In the genomic region with DNA sequence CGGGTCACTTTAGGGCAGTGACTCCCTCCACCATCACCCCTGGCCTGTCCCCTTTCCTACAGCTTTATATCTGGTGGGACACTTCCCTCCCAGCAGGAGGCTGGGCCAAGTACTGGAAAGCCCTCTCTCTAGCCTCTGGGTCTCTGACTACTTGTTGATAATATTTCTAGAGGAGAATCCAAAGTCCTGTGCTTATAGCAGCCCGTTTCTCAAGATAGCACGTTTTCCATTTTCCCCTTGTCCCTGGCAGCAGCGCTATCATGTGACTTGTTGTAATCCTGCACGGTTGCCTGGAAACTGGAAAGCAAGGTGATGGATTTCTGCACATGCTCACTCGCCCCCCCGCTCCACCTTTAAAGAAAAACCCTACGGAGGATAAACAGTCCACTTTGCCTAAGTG, we compare ENCODE assay signal across 11 cellular contexts. TPM values are rescaled to one million over a fixed set of nuclear protein-coding genes. Genes with fewer than 3 reads are reported as not detected.
DNase-seq lines count a peak whose midpoint lies in the region; ATAC-seq and TF ChIP-seq lines count a peak whose summit lies in the region.
"Had no signal": no experiment of that assay in that cellular context is flagged by ENCODE, and none has a peak within 500 bp of the region (broad histone marks: within the 10 kb centered on the region; RNA-seq: fewer than 3 reads in every experiment).

No MANE protein-coding gene starts in this region.

- H3K27me3 ChIP-seq in muscle layer of colon (ENCODE audit: control insufficient read depth in 1 of 2, insufficient read depth in 2 of 2, low read length in 2 of 2) (peaks cover 0 to 3% of the 10 kb centered on the region in 2 donors), foreskin keratinocyte (peaks cover 16% of the 10 kb centered on the region)

- H3K4me1 ChIP-seq in muscle layer of colon (ENCODE audit: insufficient read depth, low read length) (peaks cover 16% of the 10 kb centered on the region), foreskin keratinocyte (no peaks in the 10 kb centered on the region)

- no peak overlapping the region for H3K9ac ChIP-seq in muscle layer of colon (ENCODE audit: low read length)

- DNase-seq in COLO668 (lab: John Stamatoyannopoulos, UW; ENCODE audit: unreplicated experiment) (peak; percentile 55), NCI-H2171 treated with DMSO at 0.1 percent for 48 hours (lab: John Stamatoyannopoulos, UW) (peak; percentile 82), cerebellum (ENCODE audit: low spot score) (peak; percentile 66), GM19240 (ENCODE audit: insufficient read length, low spot score) (no peak), foreskin keratinocyte (no peak), medulla oblongata (ENCODE audit: extremely low spot score) (no peak)
- DNase-seq: activated B cell treated with CpG ODN at 0.5 μM for 24 hours; activated naive CD8-positive, alpha-beta T cell treated with anti-CD3 and anti-CD28 coated beads, Interleukin-2, amount 50 U/mL, for 24 hours; AML-193 had no signal

- no peak for TF ChIP-seq CTCF in foreskin keratinocyte (conservative IDR thresholded peaks at IDR 0.05)

- ATAC-seq in foreskin keratinocyte (no peak), HG02642 (IDR thresholded peaks at IDR 0.05; ENCODE audit: poor library complexity, unreplicated experiment) (no peak)
- ATAC-seq: activated naive CD8-positive, alpha-beta T cell treated with anti-CD3 and anti-CD28 coated beads, Interleukin-2, amount 50 U/mL, for 24 hours had no signal

- H3K9me3 ChIP-seq in muscle layer of colon (ENCODE audit: low read length): no peaks in the 10 kb centered on the region

- peak overlapping the region; percentile 43 for H3K27ac ChIP-seq in muscle layer of colon (ENCODE audit: low read depth, low read length)
- H3K27ac ChIP-seq in foreskin keratinocyte: no peak overlapping the region

- peak overlapping the region in 1 of 2 donors; percentile 27 for H3K4me3 ChIP-seq in muscle layer of colon (ENCODE audit: low read depth in 1 of 2, low read length in 2 of 2)

- no peaks in the 10 kb centered on the region for H3K36me3 ChIP-seq in muscle layer of colon (ENCODE audit: insufficient read depth, low read length)

RNA-seq across cellular contexts. Expression of a gene that starts 3.3 kb away (rescaled TPM):
- total RNA-seq in cerebellum: 41.2 TPM
- total RNA-seq in foreskin keratinocyte: 0.21 and 0.34 TPM in 2 replicates
- polyA plus RNA-seq in foreskin keratinocyte: 0.07 TPM in 2 replicates

Comparison
In these comparisons a context has a peak if more than half of its experiments do, and no peak if none do; other contexts are left out.
1. DNase-seq: peak in COLO668 (single experiment), NCI-H2171 treated with DMSO at 0.1 percent for 48 hours (single experiment) and cerebellum (single experiment); none in GM19240 (single experiment), foreskin keratinocyte (0 of 2) and medulla oblongata (single experiment).
2. RNA of a gene that starts 3.3 kb away (total RNA-seq): 41.2 TPM in cerebellum (single experiment); 0.21 to 0.34 TPM in foreskin keratinocyte; every median in the first group is over 10 times any median in the second.